In genomic region chr3:151839313-151839631, GRCh38 we compare ENCODE assay signal across 21 cellular contexts. TPM values are rescaled to one million over a fixed set of nuclear protein-coding genes. Genes with fewer than 3 reads are reported as not detected.
DNase-seq lines count a peak whose midpoint lies in the region; ATAC-seq and TF ChIP-seq lines count a peak whose summit lies in the region.
"Had no signal": no experiment of that assay in that cellular context is flagged by ENCODE, and none has a peak within 500 bp of the region (broad histone marks: within the 10 kb centered on the region; RNA-seq: fewer than 3 reads in every experiment).

No MANE protein-coding gene starts in this region.

- peaks cover 3% of the 10 kb centered on the region for H3K27me3 Mint-ChIP-seq in activated B cell treated with CpG ODN at 0.5 μM for 24 hours

- no peak for TF ChIP-seq POLR2A in esophagus squamous epithelium (IDR thresholded peaks at IDR 0.05)

- ATAC-seq in activated B cell treated with CpG ODN at 0.5 μM for 24 hours (ENCODE audit: low read depth), result no peak

- 69 to 85% methylated on average over 1 of the region's 1 CpG for WGBS in esophagus squamous epithelium, 2 donors

- H3K36me3 ChIP-seq in skeletal muscle satellite cell (ENCODE audit: insufficient read depth, low read length), result no peaks in the 10 kb centered on the region
- no peaks in the 10 kb centered on the region for H3K36me3 ChIP-seq in effector memory CD4-positive, alpha-beta T cell (ENCODE audit: control insufficient read depth, insufficient read depth, low read length)
- H3K36me3 ChIP-seq in esophagus squamous epithelium, result no peaks in the 10 kb centered on the region
- H3K36me3 ChIP-seq: ovary, sigmoid colon, transverse colon had no signal

- TF ChIP-seq CTCF in activated B cell treated with CpG ODN at 0.5 μM for 24 hours (IDR thresholded peaks at IDR 0.05) (peak; percentile 13), esophagus squamous epithelium (IDR thresholded peaks at IDR 0.05) (no peak)

- CTCF ChIA-PET in activated B cell treated with CpG ODN at 0.5 μM for 24 hours (lab: Charles Lee), result interaction anchor here (0.7 to 4.0 kb wide), 12 partner anchors 371 to 682 kb away, joined by 3 to 41 read pairs (median 6); no protein-coding TSS in a partner anchor

- no peak overlapping the region for H3K27ac Mint-ChIP-seq in activated B cell treated with CpG ODN at 0.5 μM for 24 hours
- H3K27ac Mint-ChIP-seq: activated CD8-positive, alpha-beta memory T cell treated with anti-CD3 and anti-CD28 coated beads, Interleukin-2, amount 10 ng/mL, durations not matched to agents 7 days and 5 days; activated naive CD8-positive, alpha-beta T cell treated with anti-CD3 and anti-CD28 coated beads for 36 hours; activated T-helper 17 cell treated with anti-CD3 and anti-CD28 coated beads, Interleukin-2, amount 50 U/mL, for 72 hours; CD4-positive, CD25-positive, alpha-beta regulatory T cell had no signal

- H3K4me3 Mint-ChIP-seq in activated B cell treated with CpG ODN at 0.5 μM for 24 hours, result no peak overlapping the region
- H3K4me3 Mint-ChIP-seq: activated CD8-positive, alpha-beta memory T cell treated with anti-CD3 and anti-CD28 coated beads, Interleukin-2, amount 10 ng/mL, durations not matched to agents 7 days and 5 days; activated naive CD8-positive, alpha-beta T cell treated with anti-CD3 and anti-CD28 coated beads for 36 hours; activated T-helper 17 cell treated with anti-CD3 and anti-CD28 coated beads, Interleukin-2, amount 50 U/mL, for 72 hours; CD4-positive, CD25-positive, alpha-beta regulatory T cell had no signal

- DNase-seq in DMS53 (lab: John Stamatoyannopoulos, UW), result peak; percentile 23
- no peak for DNase-seq in DMS53 treated with DMSO at 0.1 percent for 48 hours (lab: John Stamatoyannopoulos, UW; ENCODE audit: unreplicated experiment)
- peak; percentile 27 to 53 for DNase-seq in NCI-H524 (lab: John Stamatoyannopoulos, UW)
- no peak for DNase-seq in activated B cell treated with CpG ODN at 0.5 μM for 24 hours
- no peak for DNase-seq in effector memory CD4-positive, alpha-beta T cell
- no peak for DNase-seq in esophagus squamous epithelium (lab: John Stamatoyannopoulos, UW)
- DNase-seq in DMS114 treated with DMSO at 0.1 percent for 48 hours (lab: John Stamatoyannopoulos, UW; ENCODE audit: unreplicated experiment), result no peak
- DNase-seq: kidney, T-helper 9 cell had no signal

- no peaks in the 10 kb centered on the region for H3K27me3 ChIP-seq in skeletal muscle satellite cell (ENCODE audit: control insufficient read depth, insufficient read depth, low read length)
- no peaks in the 10 kb centered on the region for H3K27me3 ChIP-seq in effector memory CD4-positive, alpha-beta T cell (replicated peaks; ENCODE audit: control insufficient read depth, insufficient read depth, low read length, poor library complexity, severe bottlenecking)
- H3K27me3 ChIP-seq in esophagus squamous epithelium, result no peaks in the 10 kb centered on the region
- H3K27me3 ChIP-seq: ovary, sigmoid colon, transverse colon had no signal

- H3K4me3 ChIP-seq in skeletal muscle satellite cell (ENCODE audit: low read length) (no peak overlapping the region), esophagus squamous epithelium (no peak overlapping the region)
- H3K4me3 ChIP-seq in effector memory CD4-positive, alpha-beta T cell (ENCODE audit: insufficient read depth, low read depth, low read length, poor library complexity, severe bottlenecking), result no peak overlapping the region
- H3K4me3 ChIP-seq: K562 had no signal

- POLR2A ChIA-PET in activated B cell treated with CpG ODN at 0.5 μM for 24 hours (lab: Charles Lee), result no interaction called here

- H3K9me3 ChIP-seq in skeletal muscle satellite cell (replicated peaks; ENCODE audit: low read length) (no peaks in the 10 kb centered on the region), esophagus squamous epithelium (no peaks in the 10 kb centered on the region)
- H3K9me3 ChIP-seq in effector memory CD4-positive, alpha-beta T cell (ENCODE audit: control insufficient read depth, low read length), result no peaks in the 10 kb centered on the region
- H3K9me3 ChIP-seq: ovary, sigmoid colon, transverse colon had no signal

- no peaks in the 10 kb centered on the region for H3K36me3 Mint-ChIP-seq in activated B cell treated with CpG ODN at 0.5 μM for 24 hours (ENCODE audit: low read depth)
- H3K36me3 Mint-ChIP-seq: activated CD8-positive, alpha-beta memory T cell treated with anti-CD3 and anti-CD28 coated beads, Interleukin-2, amount 10 ng/mL, durations not matched to agents 7 days and 5 days; activated naive CD8-positive, alpha-beta T cell treated with anti-CD3 and anti-CD28 coated beads for 36 hours; CD4-positive, CD25-positive, alpha-beta regulatory T cell had no signal

- no peak overlapping the region for H3K4me2 ChIP-seq in skeletal muscle satellite cell (ENCODE audit: low read length)

- H3K4me1 ChIP-seq in skeletal muscle satellite cell (ENCODE audit: control insufficient read depth, insufficient read depth, low read length) (peaks cover 45% of the 10 kb centered on the region), esophagus squamous epithelium (peaks cover 0 to 35% (median 11%) of the 10 kb centered on the region in 3 donors)
- H3K4me1 ChIP-seq in effector memory CD4-positive, alpha-beta T cell (ENCODE audit: control insufficient read depth, insufficient read depth, low read length, poor library complexity, severe bottlenecking), result no peaks in the 10 kb centered on the region

- no peaks in the 10 kb centered on the region for H3K9me3 Mint-ChIP-seq in activated B cell treated with CpG ODN at 0.5 μM for 24 hours
- H3K9me3 Mint-ChIP-seq: activated naive CD8-positive, alpha-beta T cell treated with anti-CD3 and anti-CD28 coated beads for 36 hours; activated T-helper 17 cell treated with anti-CD3 and anti-CD28 coated beads, Interleukin-2, amount 50 U/mL, for 72 hours; CD4-positive, CD25-positive, alpha-beta regulatory T cell had no signal

- no peak overlapping the region for H3K27ac ChIP-seq in effector memory CD4-positive, alpha-beta T cell (ENCODE audit: insufficient read depth, low read length, poor library complexity, severe bottlenecking)
- no peak overlapping the region for H3K27ac ChIP-seq in esophagus squamous epithelium
- H3K27ac ChIP-seq: ovary, sigmoid colon, transverse colon had no signal

- H3K9ac ChIP-seq in skeletal muscle satellite cell (ENCODE audit: low read depth, low read length), result peak overlapping the region; percentile 3

- no peaks in the 10 kb centered on the region for H3K4me1 Mint-ChIP-seq in activated B cell treated with CpG ODN at 0.5 μM for 24 hours
- H3K4me1 Mint-ChIP-seq: activated CD8-positive, alpha-beta memory T cell treated with anti-CD3 and anti-CD28 coated beads, Interleukin-2, amount 10 ng/mL, durations not matched to agents 7 days and 5 days; activated T-helper 17 cell treated with anti-CD3 and anti-CD28 coated beads, Interleukin-2, amount 50 U/mL, for 72 hours; CD4-positive, CD25-positive, alpha-beta regulatory T cell had no signal

- intact Hi-C loops in activated B cell treated with CpG ODN at 0.5 μM for 24 hours (cut with micrococcal nuclease) (loop anchor here (1.0 to 5.0 kb wide), 7 partner anchors 400 to 1052 kb away; no protein-coding TSS in a partner anchor), esophagus squamous epithelium (cut with DNase I) (loop anchor here (5.0 kb wide), 1 partner anchor 397 kb away; no protein-coding TSS in a partner anchor)

RNA-seq across cellular contexts. Expression of gene AADAC, which starts 25.4 kb away (rescaled TPM):
- total RNA-seq in activated B cell treated with CpG ODN at 0.5 μM for 24 hours, result not detected in 2 replicates
- total RNA-seq in skeletal muscle satellite cell (2012; rRNA removed), result under 0.01 and 0.44 TPM in 2 replicates
- 1 to 10 TPM in 2 of 4 donors, under 1 TPM in 2; 0.35 to 6.5 (median 1.0) TPM for total RNA-seq in esophagus squamous epithelium
- total RNA-seq: activated CD8-positive, alpha-beta memory T cell treated with anti-CD3 and anti-CD28 coated beads, Interleukin-2, amount 10 ng/mL, durations not matched to agents 7 days and 5 days; activated naive CD8-positive, alpha-beta T cell treated with anti-CD3 and anti-CD28 coated beads for 36 hours; activated T-helper 17 cell treated with anti-CD3 and anti-CD28 coated beads, Interleukin-2, amount 50 U/mL, for 72 hours; CD4-positive, CD25-positive, alpha-beta regulatory T cell; fibroblast of villous mesenchyme; kidney; myocyte; sigmoid colon had no signal

RNA-seq across cellular contexts. Expression of gene SUCNR1, which starts 34.2 kb away (rescaled TPM):
- total RNA-seq in activated B cell treated with CpG ODN at 0.5 μM for 24 hours (not detected in 2 replicates), esophagus squamous epithelium (under 1 TPM in 2 of 4 donors, not detected in 2; 0.19 to 0.38 TPM)
- not detected in 2 replicates for total RNA-seq in skeletal muscle satellite cell (2012; rRNA removed)
- total RNA-seq: activated CD8-positive, alpha-beta memory T cell treated with anti-CD3 and anti-CD28 coated beads, Interleukin-2, amount 10 ng/mL, durations not matched to agents 7 days and 5 days; activated T-helper 17 cell treated with anti-CD3 and anti-CD28 coated beads, Interleukin-2, amount 50 U/mL, for 72 hours; lung microvascular endothelial cell; myocyte had no signal

Comparison
In these comparisons a context has a peak if more than half of its experiments do, and no peak if none do; other contexts are left out.
1. DNase-seq: peak in DMS53 (single experiment) and NCI-H524 (2 of 2); none in DMS53 treated with DMSO at 0.1 percent for 48 hours (single experiment), activated B cell treated with CpG ODN at 0.5 μM for 24 hours (single experiment), effector memory CD4-positive, alpha-beta T cell (0 of 3), esophagus squamous epithelium (single experiment) and DMS114 treated with DMSO at 0.1 percent for 48 hours (single experiment).